8 cellular contexts compared by ENCODE assay signal in the genomic region with DNA sequence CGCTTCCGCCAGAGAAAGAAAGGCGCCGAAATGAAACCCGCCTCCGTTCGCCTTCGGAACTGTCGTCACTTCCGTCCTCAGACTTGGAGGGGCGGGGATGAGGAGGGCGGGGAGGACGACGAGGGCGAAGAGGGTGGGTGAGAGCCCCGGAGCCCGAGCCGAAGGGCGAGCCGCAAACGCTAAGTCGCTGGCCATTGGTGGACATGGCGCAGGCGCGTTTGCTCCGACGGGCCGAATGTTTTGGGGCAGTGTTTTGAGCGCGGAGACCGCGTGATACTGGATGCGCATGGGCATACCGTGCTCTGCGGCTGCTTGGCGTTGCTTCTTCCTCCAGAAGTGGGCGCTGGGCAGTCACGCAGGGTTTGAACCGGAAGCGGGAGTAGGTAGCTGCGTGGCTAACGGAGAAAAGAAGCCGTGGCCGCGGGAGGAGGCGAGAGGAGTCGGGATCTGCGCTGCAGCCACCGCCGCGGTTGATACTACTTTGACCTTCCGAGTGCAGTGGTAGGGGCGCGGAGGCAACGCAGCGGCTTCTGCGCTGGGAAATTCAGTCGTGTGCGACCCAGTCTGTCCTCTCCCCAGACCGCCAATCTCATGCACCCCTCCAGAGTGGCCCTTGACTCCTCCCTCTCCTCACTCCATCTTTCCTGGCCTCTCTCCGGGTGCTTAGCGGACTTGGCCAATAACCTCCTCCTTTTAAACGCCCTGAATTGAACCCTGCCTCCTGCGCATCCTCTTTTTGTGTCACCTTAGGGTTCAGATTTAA. TPM values are rescaled to one million over a fixed set of nuclear protein-coding genes. Genes with fewer than 3 reads are reported as not detected.
A peak's percentile ranks its signal among the peaks of the same experiment; 100 is the strongest.
DNase-seq lines count a peak whose midpoint lies in the region; ATAC-seq and TF ChIP-seq lines count a peak whose summit lies in the region.

A gene with protein sequence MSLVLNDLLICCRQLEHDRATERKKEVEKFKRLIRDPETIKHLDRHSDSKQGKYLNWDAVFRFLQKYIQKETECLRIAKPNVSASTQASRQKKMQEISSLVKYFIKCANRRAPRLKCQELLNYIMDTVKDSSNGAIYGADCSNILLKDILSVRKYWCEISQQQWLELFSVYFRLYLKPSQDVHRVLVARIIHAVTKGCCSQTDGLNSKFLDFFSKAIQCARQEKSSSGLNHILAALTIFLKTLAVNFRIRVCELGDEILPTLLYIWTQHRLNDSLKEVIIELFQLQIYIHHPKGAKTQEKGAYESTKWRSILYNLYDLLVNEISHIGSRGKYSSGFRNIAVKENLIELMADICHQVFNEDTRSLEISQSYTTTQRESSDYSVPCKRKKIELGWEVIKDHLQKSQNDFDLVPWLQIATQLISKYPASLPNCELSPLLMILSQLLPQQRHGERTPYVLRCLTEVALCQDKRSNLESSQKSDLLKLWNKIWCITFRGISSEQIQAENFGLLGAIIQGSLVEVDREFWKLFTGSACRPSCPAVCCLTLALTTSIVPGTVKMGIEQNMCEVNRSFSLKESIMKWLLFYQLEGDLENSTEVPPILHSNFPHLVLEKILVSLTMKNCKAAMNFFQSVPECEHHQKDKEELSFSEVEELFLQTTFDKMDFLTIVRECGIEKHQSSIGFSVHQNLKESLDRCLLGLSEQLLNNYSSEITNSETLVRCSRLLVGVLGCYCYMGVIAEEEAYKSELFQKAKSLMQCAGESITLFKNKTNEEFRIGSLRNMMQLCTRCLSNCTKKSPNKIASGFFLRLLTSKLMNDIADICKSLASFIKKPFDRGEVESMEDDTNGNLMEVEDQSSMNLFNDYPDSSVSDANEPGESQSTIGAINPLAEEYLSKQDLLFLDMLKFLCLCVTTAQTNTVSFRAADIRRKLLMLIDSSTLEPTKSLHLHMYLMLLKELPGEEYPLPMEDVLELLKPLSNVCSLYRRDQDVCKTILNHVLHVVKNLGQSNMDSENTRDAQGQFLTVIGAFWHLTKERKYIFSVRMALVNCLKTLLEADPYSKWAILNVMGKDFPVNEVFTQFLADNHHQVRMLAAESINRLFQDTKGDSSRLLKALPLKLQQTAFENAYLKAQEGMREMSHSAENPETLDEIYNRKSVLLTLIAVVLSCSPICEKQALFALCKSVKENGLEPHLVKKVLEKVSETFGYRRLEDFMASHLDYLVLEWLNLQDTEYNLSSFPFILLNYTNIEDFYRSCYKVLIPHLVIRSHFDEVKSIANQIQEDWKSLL (N-terminal part only) (plus strand): TSS at position 382 of the 763 bp plus-strand sequence. CDS start 4,558 bp downstream, outside the sequence.

- H3K9me3 Mint-ChIP-seq in HFFc6, result no peaks in the 10 kb centered on the region
- no peaks in the 10 kb centered on the region for H3K9me3 Mint-ChIP-seq in activated naive CD4-positive, alpha-beta T cell treated with anti-CD3 and anti-CD28 coated beads, Interleukin-2, amount 10 ng/mL, durations not matched to agents 7 days and 5 days

- TF ChIP-seq CTCF in HFFc6 (IDR thresholded peaks at IDR 0.05) (peak; percentile 79), omental fat pad (IDR thresholded peaks at IDR 0.05) (no peak), thoracic aorta (IDR thresholded peaks at IDR 0.05) (peak; percentile 46)

- H3K27ac ChIP-seq in thoracic aorta, result peak within 1 kb of the TSS; percentile 94 to 95

- H3K4me3 ChIP-seq in GM08714 (ENCODE audit: low read length) (peak within 1 kb of the TSS; percentile 99), thoracic aorta (peak within 1 kb of the TSS; percentile 88)

- peaks cover 46% of the 10 kb centered on the region for H3K4me1 Mint-ChIP-seq in HFFc6 (ENCODE audit: low read depth)
- peaks cover 46% of the 10 kb centered on the region for H3K4me1 Mint-ChIP-seq in activated naive CD4-positive, alpha-beta T cell treated with anti-CD3 and anti-CD28 coated beads, Interleukin-2, amount 10 ng/mL, durations not matched to agents 7 days and 5 days

- H3K36me3 Mint-ChIP-seq in HFFc6 (ENCODE audit: low read depth), result peaks cover 19% of the 10 kb centered on the region
- peaks cover 51% of the 10 kb centered on the region for H3K36me3 Mint-ChIP-seq in activated naive CD4-positive, alpha-beta T cell treated with anti-CD3 and anti-CD28 coated beads, Interleukin-2, amount 10 ng/mL, durations not matched to agents 7 days and 5 days

- no peak within 1 kb of the TSS; the same call in 1 of the 2 replicates for H3K27ac Mint-ChIP-seq in HFFc6
- no peak within 1 kb of the TSS for H3K27ac Mint-ChIP-seq in activated naive CD4-positive, alpha-beta T cell treated with anti-CD3 and anti-CD28 coated beads, Interleukin-2, amount 10 ng/mL, durations not matched to agents 7 days and 5 days

- peaks cover 3% of the 10 kb centered on the region; the same call in 1 of the 2 replicates for H3K27me3 Mint-ChIP-seq in HFFc6 (ENCODE audit: insufficient read depth)
- H3K27me3 Mint-ChIP-seq in activated naive CD4-positive, alpha-beta T cell treated with anti-CD3 and anti-CD28 coated beads, Interleukin-2, amount 10 ng/mL, durations not matched to agents 7 days and 5 days, result no peaks in the 10 kb centered on the region

- H3K36me3 ChIP-seq in thoracic aorta, result no peaks in the 10 kb centered on the region

- peak; percentile 99 for ATAC-seq in omental fat pad (ENCODE audit: low FRiP score)
- peak; percentile 95 for ATAC-seq in thoracic aorta (ENCODE audit: insufficient number of reproducible peaks, low FRiP score, low read depth)

- H3K4me3 Mint-ChIP-seq in HFFc6, result no peak within 1 kb of the TSS
- H3K4me3 Mint-ChIP-seq in activated naive CD4-positive, alpha-beta T cell treated with anti-CD3 and anti-CD28 coated beads, Interleukin-2, amount 10 ng/mL, durations not matched to agents 7 days and 5 days, result no peak within 1 kb of the TSS

- CTCF ChIA-PET in activated naive CD4-positive, alpha-beta T cell treated with anti-CD3 and anti-CD28 coated beads, Interleukin-2, amount 10 ng/mL, durations not matched to agents 7 days and 5 days (lab: Charles Lee), result interaction anchor here (0.8 to 3.3 kb wide), 10 partner anchors 14 to 426 kb away, joined by 3 to 20 read pairs (median 4); no protein-coding TSS in a partner anchor

- peaks cover 22 to 49% of the 10 kb centered on the region in 2 donors for H3K4me1 ChIP-seq in thoracic aorta (ENCODE audit: control insufficient read depth in 1 of 2, low read depth in 2 of 2)

- no peaks in the 10 kb centered on the region for H3K27me3 ChIP-seq in thoracic aorta (replicated peaks; ENCODE audit: insufficient read depth)

- peak; percentile 99 for DNase-seq in HFFc6
- peak; percentile 99 for DNase-seq in NAMALWA (ENCODE audit: low spot score)
- DNase-seq in SK-N-DZ (ENCODE audit: low spot score), result peak; percentile 96
- peak; percentile 99 for DNase-seq in activated naive CD4-positive, alpha-beta T cell treated with anti-CD3 and anti-CD28 coated beads, Interleukin-2, amount 10 ng/mL, durations not matched to agents 7 days and 5 days
- DNase-seq in glomerular endothelial cell (ENCODE audit: extremely low read depth, low read depth, low spot score), result peak; percentile 92
- DNase-seq in omental fat pad (ENCODE audit: low spot score), result peak; percentile 92
- DNase-seq in thoracic aorta (ENCODE audit: low spot score), result peak; percentile 92

- no peaks in the 10 kb centered on the region for H3K9me3 ChIP-seq in thoracic aorta

RNA-seq across cellular contexts. Expression of the gene that starts here (rescaled TPM):
- 10 to 100 TPM; 42.0 to 50.5 (median 47.3) TPM for total RNA-seq in HFFc6 (2021; fragmentation: NEBNext Ultra II Directional; extraction: Animal tissue kit (Norgen Biotek cat#: 25700))
- polyA plus RNA-seq in SK-N-DZ (2014; cell fraction: cytosol; rRNA removed), result 28.2 and 36.1 TPM in 2 replicates
- polyA plus RNA-seq in SK-N-DZ (2014; cell fraction: nucleus; rRNA removed), result 27.2 and 49.0 TPM in 2 replicates
- total RNA-seq in glomerular endothelial cell (29.5 and 64.0 TPM in 2 replicates), omental fat pad (10 to 100 TPM; 52.8 to 85.9 (median 58.7) TPM), thoracic aorta (10 to 100 TPM; 70.4 to 85.1 TPM)

Comparison
In these comparisons a context has a peak if more than half of its experiments do, and no peak if none do; other contexts are left out.
1. Peak in every context shown above with its lines: DNase-seq, ATAC-seq, H3K4me3 ChIP-seq and H3K27ac ChIP-seq.
2. CTCF ChIP-seq: peak in HFFc6 (single experiment) and thoracic aorta (single experiment); none in omental fat pad (0 of 3).